Comparison of ENCODE assay signal across 24 cellular contexts in genomic region chr6:165684333-165684732, GRCh38. TPM values are rescaled to one million over a fixed set of nuclear protein-coding genes. Genes with fewer than 3 reads are reported as not detected.
A peak's percentile ranks its signal among the peaks of the same experiment; 100 is the strongest.
DNase-seq lines count a peak whose midpoint lies in the region; ATAC-seq and TF ChIP-seq lines count a peak whose summit lies in the region.
"Had no signal": no experiment of that assay in that cellular context is flagged by ENCODE, and none has a peak within 500 bp of the region (broad histone marks: within the 10 kb centered on the region; RNA-seq: fewer than 3 reads in every experiment).

No MANE protein-coding gene starts in this region.

- H3K4me3 ChIP-seq in LNCaP clone FGC (ENCODE audit: low read depth, low read length): no peak overlapping the region
- H3K4me3 ChIP-seq in body of pancreas: no peak overlapping the region

- no peaks in the 10 kb centered on the region for H3K9me3 ChIP-seq in body of pancreas

- H3K4me1 ChIP-seq in body of pancreas: no peaks in the 10 kb centered on the region

- no peak for TF ChIP-seq POLR2A in body of pancreas (IDR thresholded peaks at IDR 0.05)

- ATAC-seq in HG03159 (IDR thresholded peaks at IDR 0.05; ENCODE audit: unreplicated experiment) (no peak), body of pancreas (no peak)

- TF ChIP-seq CTCF in LNCaP clone FGC (IDR thresholded peaks at IDR 0.05; ENCODE audit: control insufficient read depth, extremely low read depth, insufficient read depth) (no peak), body of pancreas (IDR thresholded peaks at IDR 0.05) (no peak)

- H3K27ac ChIP-seq in body of pancreas: no peak overlapping the region

- 60 to 65% methylated on average over 10 of the region's 10 CpGs for WGBS in body of pancreas, 2 donors

- peak; percentile 47 to 56 for DNase-seq in SHP77 (lab: John Stamatoyannopoulos, UW)
- no peak for DNase-seq in SHP77 treated with DMSO at 0.1 percent for 48 hours (lab: John Stamatoyannopoulos, UW)
- DNase-seq in LNCaP clone FGC (ENCODE audit: low read depth): peak; percentile 50
- peak; percentile 89 for DNase-seq in NCI-H748 (lab: John Stamatoyannopoulos, UW; ENCODE audit: unreplicated experiment)
- no peak for DNase-seq in NCI-H2227 treated with DMSO at 0.1 percent for 48 hours (lab: John Stamatoyannopoulos, UW)
- DNase-seq in body of pancreas: no peak
- DNase-seq in GDM1 (lab: John Stamatoyannopoulos, UW): no peak
- DNase-seq: CD4-positive, CD25-positive, alpha-beta regulatory T cell; DND-41; H7; IMR-90; KG1; MM.1S; NCI-H1048; NCI-H146; NCI-H2081; NCI-H2171; NCI-H345; NCI-H510A treated with DMSO at 0.1 percent for 48 hours; NCI-H774; Right ventricle myocardium superior; RPMI8226; T-helper 9 cell had no signal

- intact Hi-C loops in body of pancreas (cut with DNase I): no loop called here

- H3K36me3 ChIP-seq in body of pancreas (replicated peaks in 1 of 2; ENCODE audit: insufficient read depth in 1 of 2, low read depth in 2 of 2): no peaks in the 10 kb centered on the region

- H3K27me3 ChIP-seq in body of pancreas: no peaks in the 10 kb centered on the region

RNA-seq across cellular contexts. Expression of gene PDE10A, which starts 21.3 kb away (rescaled TPM):
- total RNA-seq in body of pancreas: 10 to 100 TPM in 1 of 2 donors, 1 to 10 TPM in 1; 3.9 to 16.8 TPM
- total RNA-seq: CD4-positive, CD25-positive, alpha-beta regulatory T cell had no signal

Comparison
In these comparisons a context has a peak if more than half of its experiments do, and no peak if none do; other contexts are left out.
1. DNase-seq: peak in SHP77 (2 of 2), LNCaP clone FGC (single experiment) and NCI-H748 (single experiment); none in SHP77 treated with DMSO at 0.1 percent for 48 hours (single experiment), NCI-H2227 treated with DMSO at 0.1 percent for 48 hours (single experiment), body of pancreas (0 of 4) and GDM1 (single experiment).